8 cellular contexts compared by ENCODE assay signal in the genomic region with DNA sequence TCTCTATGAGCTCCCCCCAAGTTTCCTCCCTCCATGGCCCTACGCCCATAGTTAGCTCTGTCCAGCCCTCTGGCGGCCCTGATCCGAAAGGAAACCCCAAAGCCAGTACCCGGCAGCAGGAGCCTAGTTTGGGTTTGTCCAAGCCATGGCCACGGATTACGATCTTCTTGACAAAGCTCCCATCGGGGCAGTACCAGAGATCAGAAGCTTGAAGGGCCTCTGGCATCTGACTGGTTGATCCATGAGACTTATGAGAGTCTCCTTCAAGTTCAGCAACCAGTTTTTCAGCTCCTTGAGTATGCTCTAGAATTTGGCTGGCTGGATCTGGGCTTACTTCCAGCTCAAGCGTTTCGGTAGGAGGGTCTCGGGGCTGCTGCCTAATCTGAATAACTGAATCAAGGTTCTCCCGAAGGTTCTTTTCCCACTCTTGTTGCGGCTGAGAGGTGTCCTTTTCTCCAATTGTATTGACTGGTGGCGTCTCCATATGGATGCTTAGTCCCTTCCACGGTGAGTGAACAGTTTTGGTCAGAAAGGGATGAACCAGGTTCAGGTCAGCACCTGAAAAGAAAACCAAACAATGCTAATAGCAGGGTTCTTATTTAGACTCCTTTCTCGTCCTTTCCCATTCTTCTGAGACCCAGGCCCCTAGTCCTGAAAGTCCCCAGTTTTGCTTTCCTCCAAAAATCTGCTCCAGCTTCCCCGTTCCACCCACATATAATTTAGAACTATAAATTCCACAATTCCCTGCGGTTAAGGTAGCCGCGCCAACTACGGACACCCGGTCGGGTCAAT. TPM values are rescaled to one million over a fixed set of nuclear protein-coding genes. Genes with fewer than 3 reads are reported as not detected.
DNase-seq lines count a peak whose midpoint lies in the region; ATAC-seq, FAIRE-seq and TF ChIP-seq lines count a peak whose summit lies in the region.

No MANE protein-coding gene starts in this region.

- H3K27me3 Mint-ChIP-seq in activated CD8-positive, alpha-beta T cell treated with anti-CD3 and anti-CD28 coated beads, Interleukin-2, amount 10 ng/mL, durations not matched to agents 7 days and 5 days (ENCODE audit: low read depth) = peaks cover 4% of the 10 kb centered on the region

- H3K4me2 ChIP-seq in A549 = peak overlapping the region; percentile 92

- no peak for DNase-seq in A549 (ENCODE audit: low read depth in 1 of 2, low spot score in 1 of 2)
- DNase-seq in activated CD8-positive, alpha-beta T cell treated with anti-CD3 and anti-CD28 coated beads, Interleukin-2, amount 10 ng/mL, durations not matched to agents 7 days and 5 days = no peak
- peak; percentile 90 for DNase-seq in right atrium auricular region (ENCODE audit: low spot score)
- DNase-seq in small intestine = no peak
- DNase-seq in GM20000 (ENCODE audit: low spot score) = no peak
- no peak for DNase-seq in NCI-H146 treated with DMSO at 0.1 percent for 48 hours (lab: John Stamatoyannopoulos, UW; ENCODE audit: unreplicated experiment)
- DNase-seq in NCI-H345 (lab: John Stamatoyannopoulos, UW) = no peak

- CTCF ChIA-PET in A549 (lab: Yijun Ruan, JAX) = interaction anchor here (0.5 to 4.8 kb wide), 9 partner anchors 10 to 1205 kb away, joined by 3 to 37 read pairs (median 6); a partner anchor contains a TSS
- CTCF ChIA-PET in activated CD8-positive, alpha-beta T cell treated with anti-CD3 and anti-CD28 coated beads, Interleukin-2, amount 10 ng/mL, durations not matched to agents 7 days and 5 days (lab: Charles Lee) = interaction anchor here (0.5 to 5.4 kb wide), 10 partner anchors 9 to 709 kb away, joined by 3 to 67 read pairs (median 4); a partner anchor contains a TSS

- H3K27ac ChIP-seq in A549 = peak overlapping the region; percentile 78 to 92
- H3K27ac ChIP-seq in right atrium auricular region = peak overlapping the region; percentile 90 to 96
- H3K27ac ChIP-seq in small intestine (ENCODE audit: low read depth in 1 of 2, low read length in 1 of 2) = peak overlapping the region in 1 of 2 donors; percentile 88

- H3K36me3 ChIP-seq in right atrium auricular region = peaks cover 12% of the 10 kb centered on the region
- H3K36me3 ChIP-seq in small intestine (ENCODE audit: control insufficient read depth in 2 of 2, insufficient read depth in 2 of 2, low read length in 2 of 2) = peaks cover 0 to 4% of the 10 kb centered on the region in 2 donors

- TF ChIP-seq RAD21 in A549 (conservative IDR thresholded peaks at IDR 0.05 in 1 of 2, IDR thresholded peaks at IDR 0.05 in 1 of 2) = no peak

- TF ChIP-seq POLR2A in A549 (IDR thresholded peaks at IDR 0.05; ENCODE audit: low read length) = no peak

- H3K4me3 Mint-ChIP-seq in activated CD8-positive, alpha-beta T cell treated with anti-CD3 and anti-CD28 coated beads, Interleukin-2, amount 10 ng/mL, durations not matched to agents 7 days and 5 days = peak overlapping the region; percentile 99

- H3K4me1 Mint-ChIP-seq in activated CD8-positive, alpha-beta T cell treated with anti-CD3 and anti-CD28 coated beads, Interleukin-2, amount 10 ng/mL, durations not matched to agents 7 days and 5 days (ENCODE audit: low read depth) = peaks cover 41% of the 10 kb centered on the region

- H3K9me3 ChIP-seq in A549 = no peaks in the 10 kb centered on the region
- H3K9me3 ChIP-seq in right atrium auricular region = no peaks in the 10 kb centered on the region
- H3K9me3 ChIP-seq in small intestine (ENCODE audit: control insufficient read depth, low read depth) = no peaks in the 10 kb centered on the region

- H3K4me3 ChIP-seq in A549 (peak overlapping the region; percentile 54), right atrium auricular region (peak overlapping the region; percentile 58 to 75), small intestine (ENCODE audit: low read depth in 1 of 2, low read length in 2 of 2) (peak overlapping the region; percentile 43 to 76)

- no peak for FAIRE-seq in A549 (lab: Jason Lieb, UNC)
- FAIRE-seq in small intestine (lab: Jason Lieb, UNC) = no peak

- TF ChIP-seq EP300 in A549 (IDR thresholded peaks at IDR 0.05) = no peak

- 29% methylated on average over 17 of the region's 22 CpGs for WGBS in A549 (ENCODE audit: missing lambda C conversion rate)
- 20 to 34% (median 27%) methylated on average over 22 of the region's 22 CpGs for WGBS in small intestine, 3 donors

- H3K27me3 ChIP-seq in right atrium auricular region = no peaks in the 10 kb centered on the region
- no peaks in the 10 kb centered on the region for H3K27me3 ChIP-seq in small intestine (ENCODE audit: control insufficient read depth in 2 of 2, insufficient read depth in 2 of 2, low read length in 2 of 2)

- no peak for TF ChIP-seq CTCF in A549 (IDR thresholded peaks at IDR 0.05)
- no peak for TF ChIP-seq CTCF in right atrium auricular region (IDR thresholded peaks at IDR 0.05)
- TF ChIP-seq CTCF in GM20000 (IDR thresholded peaks at IDR 0.05; ENCODE audit: extremely low read depth, missing control alignments) = no peak

- peak overlapping the region; percentile 98 for H3K27ac Mint-ChIP-seq in activated CD8-positive, alpha-beta T cell treated with anti-CD3 and anti-CD28 coated beads, Interleukin-2, amount 10 ng/mL, durations not matched to agents 7 days and 5 days

- H3K9me3 Mint-ChIP-seq in activated CD8-positive, alpha-beta T cell treated with anti-CD3 and anti-CD28 coated beads, Interleukin-2, amount 10 ng/mL, durations not matched to agents 7 days and 5 days (ENCODE audit: insufficient read depth) = no peaks in the 10 kb centered on the region

- peaks cover 16% of the 10 kb centered on the region for H3K4me1 ChIP-seq in A549
- peaks cover 0 to 30% of the 10 kb centered on the region in 2 donors for H3K4me1 ChIP-seq in right atrium auricular region
- H3K4me1 ChIP-seq in small intestine (ENCODE audit: control insufficient read depth in 2 of 2, insufficient read depth in 1 of 2, low read depth in 1 of 2, low read length in 1 of 2) = peaks cover 7 to 12% of the 10 kb centered on the region in 2 donors

- POLR2A ChIA-PET in A549 (lab: Yijun Ruan, JAX) = interaction anchor here (0.6 to 2.7 kb wide), 4 partner anchors 10 to 231 kb away, joined by 3 to 10 read pairs (median 6); no protein-coding TSS in a partner anchor
- POLR2A ChIA-PET in activated CD8-positive, alpha-beta T cell treated with anti-CD3 and anti-CD28 coated beads, Interleukin-2, amount 10 ng/mL, durations not matched to agents 7 days and 5 days (lab: Charles Lee) = interaction anchor here (0.6 to 3.8 kb wide), 7 partner anchors 12 to 932 kb away, joined by 3 to 35 read pairs (median 5); a partner anchor contains a TSS

- ATAC-seq in A549 (no peak; a peak in 1 of 6 replicates), GM21825 (IDR thresholded peaks at IDR 0.05; ENCODE audit: unreplicated experiment) (peak; percentile 22)
- no peak for ATAC-seq in activated CD8-positive, alpha-beta T cell treated with anti-CD3 and anti-CD28 coated beads, Interleukin-2, amount 10 ng/mL, durations not matched to agents 7 days and 5 days

- peaks cover 26% of the 10 kb centered on the region for H3K36me3 Mint-ChIP-seq in activated CD8-positive, alpha-beta T cell treated with anti-CD3 and anti-CD28 coated beads, Interleukin-2, amount 10 ng/mL, durations not matched to agents 7 days and 5 days (ENCODE audit: low read depth)

RNA-seq across cellular contexts. Expression of a gene that starts 0.6 kb away (rescaled TPM):
- polyA plus RNA-seq in A549 (2011; rRNA removed) = 3.5 and 3.8 TPM in 2 replicates
- 4.2 and 4.5 TPM in 2 replicates for polyA plus RNA-seq in A549 (2012; cell fraction: cytosol; rRNA removed)
- 3.3 and 3.4 TPM in 2 replicates for polyA plus RNA-seq in A549 (2012; cell fraction: nucleus; rRNA removed)
- polyA plus RNA-seq in A549 (2017; fragmentation: RNase III; extraction: RNeasy Plus Mini Kit Qiagen cat#74134 plus additional on column Dnase treatment) = 7.0 to 7.5 TPM (median 7.2 TPM) in 3 replicates
- 3.3 and 3.5 TPM in 2 replicates for polyA minus RNA-seq in A549 (2011; rRNA and poly(A)+ RNA removed)
- total RNA-seq in activated CD8-positive, alpha-beta T cell treated with anti-CD3 and anti-CD28 coated beads, Interleukin-2, amount 10 ng/mL, durations not matched to agents 7 days and 5 days = 1 to 10 TPM; 7.0 to 8.5 TPM
- total RNA-seq in right atrium auricular region = 1 to 10 TPM; 1.1 to 3.4 TPM
- polyA plus RNA-seq in small intestine = 1 to 10 TPM; 4.6 to 9.7 (median 9.4) TPM

RNA-seq across cellular contexts. Expression of a gene that starts 1.4 kb away (rescaled TPM):
- polyA plus RNA-seq in A549 (2011; rRNA removed) (19.3 and 41.2 TPM in 2 replicates), A549 (2017; fragmentation: RNase III; extraction: RNeasy Plus Mini Kit Qiagen cat#74134 plus additional on column Dnase treatment) (23.1 to 33.8 TPM (median 29.0 TPM) in 3 replicates), small intestine (10 to 100 TPM; 15.4 to 70.6 (median 21.0) TPM)
- polyA plus RNA-seq in A549 (2012; cell fraction: cytosol; rRNA removed) = 25.5 and 31.9 TPM in 2 replicates
- polyA plus RNA-seq in A549 (2012; cell fraction: nucleus; rRNA removed) = 92.8 and 103 TPM in 2 replicates
- 33.9 and 48.9 TPM in 2 replicates for polyA minus RNA-seq in A549 (2011; rRNA and poly(A)+ RNA removed)
- 100 to 1,000 TPM; 107 to 117 TPM for total RNA-seq in activated CD8-positive, alpha-beta T cell treated with anti-CD3 and anti-CD28 coated beads, Interleukin-2, amount 10 ng/mL, durations not matched to agents 7 days and 5 days
- total RNA-seq in right atrium auricular region = 10 to 100 TPM; 15.0 to 15.3 TPM

RNA-seq across cellular contexts. Expression of a gene that starts 20.4 kb away (rescaled TPM):
- polyA plus RNA-seq in A549 (2011; rRNA removed) (0.80 and 1.3 TPM in 2 replicates), A549 (2017; fragmentation: RNase III; extraction: RNeasy Plus Mini Kit Qiagen cat#74134 plus additional on column Dnase treatment) (0.51 to 1.7 TPM (median 0.64 TPM) in 3 replicates), small intestine (10 to 100 TPM in 1 of 3 donors, 1 to 10 TPM in 2; 1.8 to 38.7 (median 2.4) TPM)
- polyA plus RNA-seq in A549 (2012; cell fraction: cytosol; rRNA removed) = 0.28 and 0.44 TPM in 2 replicates
- 1.2 and 2.0 TPM in 2 replicates for polyA plus RNA-seq in A549 (2012; cell fraction: nucleus; rRNA removed)
- polyA minus RNA-seq in A549 (2011; rRNA and poly(A)+ RNA removed) = 0.68 and 0.87 TPM in 2 replicates
- total RNA-seq in activated CD8-positive, alpha-beta T cell treated with anti-CD3 and anti-CD28 coated beads, Interleukin-2, amount 10 ng/mL, durations not matched to agents 7 days and 5 days = 1 to 10 TPM; 3.4 to 4.8 TPM
- 100 to 1,000 TPM; 138 to 210 TPM for total RNA-seq in right atrium auricular region

RNA-seq across cellular contexts. Expression of a gene that starts 22.2 kb away (rescaled TPM):
- 0.19 and 0.40 TPM in 2 replicates for polyA plus RNA-seq in A549 (2011; rRNA removed)
- 0.70 and 1.1 TPM in 2 replicates for polyA plus RNA-seq in A549 (2012; cell fraction: cytosol; rRNA removed)
- 4.2 and 4.6 TPM in 2 replicates for polyA plus RNA-seq in A549 (2012; cell fraction: nucleus; rRNA removed)
- polyA plus RNA-seq in A549 (2017; fragmentation: RNase III; extraction: RNeasy Plus Mini Kit Qiagen cat#74134 plus additional on column Dnase treatment) = 0.52 to 1.0 TPM (median 0.63 TPM) in 3 replicates
- polyA minus RNA-seq in A549 (2011; rRNA and poly(A)+ RNA removed) = not detected in 2 replicates
- under 1 TPM; 0.37 to 0.45 TPM for total RNA-seq in activated CD8-positive, alpha-beta T cell treated with anti-CD3 and anti-CD28 coated beads, Interleukin-2, amount 10 ng/mL, durations not matched to agents 7 days and 5 days
- 1 to 10 TPM in 1 of 2 donors, under 1 TPM in 1; 0.70 to 1.1 TPM for total RNA-seq in right atrium auricular region
- 1 to 10 TPM in 2 of 3 donors, not detected in 1; 1.4 to 4.6 TPM for polyA plus RNA-seq in small intestine

RNA-seq across cellular contexts. Expression of a gene that starts 24.4 kb away (rescaled TPM):
- polyA plus RNA-seq in A549 (2011; rRNA removed) = 11.7 and 18.2 TPM in 2 replicates
- 9.3 and 12.0 TPM in 2 replicates for polyA plus RNA-seq in A549 (2012; cell fraction: cytosol; rRNA removed)
- polyA plus RNA-seq in A549 (2012; cell fraction: nucleus; rRNA removed) = 15.3 and 19.2 TPM in 2 replicates
- 7.7 to 9.3 TPM (median 9.2 TPM) in 3 replicates for polyA plus RNA-seq in A549 (2017; fragmentation: RNase III; extraction: RNeasy Plus Mini Kit Qiagen cat#74134 plus additional on column Dnase treatment)
- polyA minus RNA-seq in A549 (2011; rRNA and poly(A)+ RNA removed) = 5.1 and 10.9 TPM in 2 replicates
- total RNA-seq in activated CD8-positive, alpha-beta T cell treated with anti-CD3 and anti-CD28 coated beads, Interleukin-2, amount 10 ng/mL, durations not matched to agents 7 days and 5 days = 10 to 100 TPM; 15.4 to 17.1 TPM
- 10 to 100 TPM; 19.5 to 27.0 TPM for total RNA-seq in right atrium auricular region
- 10 to 100 TPM in 1 of 3 donors, 1 to 10 TPM in 2; 3.1 to 16.2 (median 4.3) TPM for polyA plus RNA-seq in small intestine

Comparison
In these comparisons a context has a peak if more than half of its experiments do, and no peak if none do; other contexts are left out.
1. RNA of a gene that starts 1.4 kb away (total RNA-seq): 107 to 117 TPM in activated CD8-positive, alpha-beta T cell treated with anti-CD3 and anti-CD28 coated beads, Interleukin-2, amount 10 ng/mL, durations not matched to agents 7 days and 5 days; 15.0 to 15.3 TPM in right atrium auricular region; every median in the first group is over 4 times any median in the second.
2. RNA of a gene that starts 20.4 kb away (total RNA-seq): 138 to 210 TPM in right atrium auricular region; 3.4 to 4.8 TPM in activated CD8-positive, alpha-beta T cell treated with anti-CD3 and anti-CD28 coated beads, Interleukin-2, amount 10 ng/mL, durations not matched to agents 7 days and 5 days; every median in the first group is over 10 times any median in the second.
3. Peak in every context shown above with its lines, with median percentiles within 50 percentile points of each other: H3K4me3 ChIP-seq.